ENCODE assay signal across 1 cellular context in genomic region chr13:98390086-98390697, GRCh38.
TF ChIP-seq lines count a peak whose summit lies in the region.

No MANE protein-coding gene starts in this region.

TF ChIP-seq in GM23338, 12 proteins besides CTCF, POLR2A, EP300 and RAD21 (continued from another document):
- TF ChIP-seq ZNF462 (CRISPR knock-in tag; IDR thresholded peaks at IDR 0.05) (no peak), EZH2 (IDR thresholded peaks at IDR 0.05; ENCODE audit: low read depth, unreplicated experiment) (no peak), JUNB (IDR thresholded peaks at IDR 0.05; ENCODE audit: unreplicated experiment) (no peak)
TF ChIP-seq in GM23338: peak in this region for 0.
